ENCODE assay signal across 12 cellular contexts in the genomic region with DNA sequence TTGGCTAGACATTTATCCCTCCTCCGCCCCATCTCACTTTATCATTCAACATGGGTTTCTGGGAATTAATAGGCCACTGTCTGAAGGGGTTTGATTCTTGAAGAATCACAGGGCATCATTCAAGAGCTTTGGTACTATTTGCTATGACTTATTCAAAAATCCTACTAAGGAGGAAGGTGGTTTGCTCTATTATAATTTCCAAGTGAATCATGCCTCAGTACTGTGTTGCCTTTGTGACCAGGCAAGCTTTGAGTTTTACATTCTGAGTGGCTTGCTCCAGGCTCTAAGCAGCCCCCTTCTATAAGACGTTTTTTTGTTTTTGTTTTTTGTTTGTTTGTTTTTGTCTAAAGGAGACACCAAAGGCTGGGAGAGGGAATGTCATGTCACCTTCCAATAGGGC. TPM values are rescaled to one million over a fixed set of nuclear protein-coding genes. Genes with fewer than 3 reads are reported as not detected.
DNase-seq lines count a peak whose midpoint lies in the region; ATAC-seq, FAIRE-seq and TF ChIP-seq lines count a peak whose summit lies in the region.
"Had no signal": no experiment of that assay in that cellular context is flagged by ENCODE, and none has a peak within 500 bp of the region (broad histone marks: within the 10 kb centered on the region; RNA-seq: fewer than 3 reads in every experiment).

No MANE protein-coding gene starts in this region.

- DNase-seq in adipocyte (ENCODE audit: low read depth) (peak; percentile 19), fibroblast of villous mesenchyme (ENCODE audit: low read depth) (no peak), psoas muscle (no peak), NAMALWA (ENCODE audit: low spot score) (no peak), HepG2 (ENCODE audit: low spot score) (no peak), body of pancreas (no peak)
- DNase-seq: GOT3; NCI-H1092; SHP77; stimulated activated CD4-positive, alpha-beta T cell treated with anti-CD3 and anti-CD28 coated beads, Interleukin-4, amount 100 ng/mL, for 4 hours had no signal

- POLR2A ChIA-PET in HepG2 (lab: Yijun Ruan, JAX): no interaction called here

- peaks cover 8 to 57% (median 17%) of the 10 kb centered on the region in 10 experiments; a peak in 18 of 20 replicates for H3K4me1 ChIP-seq in BLaER1 treated with 17β-estradiol and CSF1 and Interleukin-3, amounts not matched to agents 10 nM and 100 nM
- peaks cover 40% of the 10 kb centered on the region for H3K4me1 ChIP-seq in adipocyte (ENCODE audit: control insufficient read depth, insufficient read depth, low read length)
- peaks cover 58% of the 10 kb centered on the region for H3K4me1 ChIP-seq in psoas muscle
- H3K4me1 ChIP-seq in HepG2 (ENCODE audit: insufficient read depth, low read length): peaks cover 17% of the 10 kb centered on the region
- peaks cover 16% of the 10 kb centered on the region for H3K4me1 ChIP-seq in body of pancreas

- TF ChIP-seq RAD21 in HepG2 (CRISPR knock-in tag; IDR thresholded peaks at IDR 0.05): no peak

- no peak for FAIRE-seq in HepG2 (lab: Jason Lieb, UNC)

- H3K36me3 ChIP-seq in BLaER1 treated with 17β-estradiol and CSF1 and Interleukin-3, amounts not matched to agents 10 nM and 100 nM: no peaks in the 10 kb centered on the region
- H3K36me3 ChIP-seq in adipocyte (ENCODE audit: control insufficient read depth, insufficient read depth, low read length, severe bottlenecking) (no peaks in the 10 kb centered on the region), psoas muscle (ENCODE audit: insufficient read depth in 1 of 2, low read depth in 1 of 2) (no peaks in the 10 kb centered on the region), HepG2 (replicated peaks in 1 of 2; ENCODE audit: control insufficient read depth in 1 of 2, insufficient read depth in 2 of 2, low read length in 2 of 2) (no peaks in the 10 kb centered on the region), body of pancreas (replicated peaks in 1 of 2; ENCODE audit: insufficient read depth in 1 of 2, low read depth in 2 of 2) (no peaks in the 10 kb centered on the region)

- TF ChIP-seq CTCF in fibroblast of villous mesenchyme (IDR thresholded peaks at IDR 0.05; ENCODE audit: insufficient read depth, low read depth, low read length) (no peak), psoas muscle (IDR thresholded peaks at IDR 0.05) (no peak), HepG2 (CRISPR knock-in tag; IDR thresholded peaks at IDR 0.05) (no peak), body of pancreas (IDR thresholded peaks at IDR 0.05) (no peak)

- TF ChIP-seq POLR2A in HepG2 (IDR thresholded peaks at IDR 0.05; ENCODE audit: insufficient read depth in 1 of 2, low read depth in 2 of 2, low read length in 2 of 2) (no peak), body of pancreas (IDR thresholded peaks at IDR 0.05) (no peak)

- TF ChIP-seq EP300 in HepG2 (IDR thresholded peaks at IDR 0.05; ENCODE audit: low read depth in 2 of 2, low read length in 2 of 2) (no peak), HepG2 (CRISPR knock-in tag; IDR thresholded peaks at IDR 0.05; ENCODE audit: borderline replicate concordance) (no peak)

- peaks cover 0 to 57% (median 0%) of the 10 kb centered on the region in 11 experiments; a peak in 5 of 22 replicates for H4K20me1 ChIP-seq in BLaER1 treated with 17β-estradiol and CSF1 and Interleukin-3, amounts not matched to agents 10 nM and 100 nM
- H4K20me1 ChIP-seq in HepG2 (ENCODE audit: insufficient read depth, low read length): no peaks in the 10 kb centered on the region

- H3K9me3 ChIP-seq in BLaER1 treated with 17β-estradiol and CSF1 and Interleukin-3, amounts not matched to agents 10 nM and 100 nM (replicated peaks in 1 of 11): no peaks in the 10 kb centered on the region
- H3K9me3 ChIP-seq in adipocyte (ENCODE audit: control insufficient read depth, low read length) (no peaks in the 10 kb centered on the region), psoas muscle (no peaks in the 10 kb centered on the region), HepG2 (ENCODE audit: low read length) (no peaks in the 10 kb centered on the region), body of pancreas (no peaks in the 10 kb centered on the region)

- peak overlapping the region in 6 of 11 experiments; percentile 11 to 96 (median 80); a peak in 9 of 22 replicates for H3K4me2 ChIP-seq in BLaER1 treated with 17β-estradiol and CSF1 and Interleukin-3, amounts not matched to agents 10 nM and 100 nM
- H3K4me2 ChIP-seq in HepG2 (ENCODE audit: low read depth, low read length): no peak overlapping the region

- no peaks in the 10 kb centered on the region for H3K79me2 ChIP-seq in HepG2 (ENCODE audit: insufficient read depth, low read length)

- H3K9ac ChIP-seq in BLaER1 treated with 17β-estradiol and CSF1 and Interleukin-3, amounts not matched to agents 10 nM and 100 nM: no peak overlapping the region
- H3K9ac ChIP-seq in adipocyte (ENCODE audit: low read length) (no peak overlapping the region), HepG2 (ENCODE audit: insufficient read depth, low read depth, low read length) (no peak overlapping the region)

- no TSS peak for BruUV-seq in HepG2 (replicated peaks; lab: Mats Ljungman, UMichigan)

- WGBS in psoas muscle, 3 donors: 61 to 74% (median 63%) methylated on average over 2 of the region's 2 CpGs
- WGBS in HepG2 (ENCODE audit: low lambda C conversion rate): 10% methylated on average over 2 of the region's 2 CpGs
- WGBS in body of pancreas, 2 donors: 59 to 66% methylated on average over 2 of the region's 2 CpGs

- no peak overlapping the region for H2AFZ ChIP-seq in HepG2 (ENCODE audit: low read length)

- peaks cover 16 to 57% (median 54%) of the 10 kb centered on the region in 11 experiments; a peak in 21 of 22 replicates for H3K27me3 ChIP-seq in BLaER1 treated with 17β-estradiol and CSF1 and Interleukin-3, amounts not matched to agents 10 nM and 100 nM
- no peaks in the 10 kb centered on the region for H3K27me3 ChIP-seq in adipocyte (replicated peaks; ENCODE audit: control insufficient read depth, insufficient read depth, low read length)
- no peaks in the 10 kb centered on the region for H3K27me3 ChIP-seq in psoas muscle (ENCODE audit: insufficient read depth in 3 of 3, low read length in 2 of 3)
- H3K27me3 ChIP-seq in HepG2 (ENCODE audit: control insufficient read depth in 1 of 2, insufficient read depth in 2 of 2, low read length in 2 of 2): peaks cover 5 to 53% of the 10 kb centered on the region in 2 experiments
- no peaks in the 10 kb centered on the region for H3K27me3 ChIP-seq in body of pancreas

- ATAC-seq in psoas muscle: no peak
- no peak for ATAC-seq in GM18858 (IDR thresholded peaks at IDR 0.05; ENCODE audit: unreplicated experiment)
- no peak for ATAC-seq in HepG2
- ATAC-seq in body of pancreas: no peak

- peak overlapping the region in 2 of 10 experiments; percentile 74 to 92; a peak in 4 of 20 replicates for H3K4me3 ChIP-seq in BLaER1 treated with 17β-estradiol and CSF1 and Interleukin-3, amounts not matched to agents 10 nM and 100 nM
- H3K4me3 ChIP-seq in adipocyte (ENCODE audit: low read length) (no peak overlapping the region), fibroblast of villous mesenchyme (ENCODE audit: low read depth, low read length) (peak overlapping the region; percentile 85), psoas muscle (peak overlapping the region; percentile 91), HepG2 (replicated peaks in 1 of 3; ENCODE audit: insufficient read depth in 1 of 3, low read depth in 2 of 3, low read length in 3 of 3) (no peak overlapping the region), body of pancreas (no peak overlapping the region)

- intact Hi-C loops in psoas muscle (cut with DNase I) (loop anchor here (2.0 to 10.0 kb wide), 5 partner anchors 103 to 275 kb away; no protein-coding TSS in a partner anchor), HepG2 (cut with micrococcal nuclease; ENCODE audit: unreplicated experiment) (no loop called here), body of pancreas (cut with DNase I) (no loop called here)

- CTCF ChIA-PET in HepG2 (lab: Yijun Ruan, JAX; ENCODE audit: low intra/inter-chr PET ratio, low total read pairs): no interaction called here

- no peak overlapping the region for H3K27ac ChIP-seq in BLaER1 treated with 17β-estradiol and CSF1 and Interleukin-3, amounts not matched to agents 10 nM and 100 nM
- H3K27ac ChIP-seq in psoas muscle (peak overlapping the region; percentile 96), HepG2 (ENCODE audit: extremely low read length, insufficient read depth, low read length) (no peak overlapping the region), body of pancreas (no peak overlapping the region)

- in situ Hi-C loops in HepG2 (cut with HindIII; ENCODE audit: extremely low pct_ligation_motif_present, low pct_unique_long_range_greater_than_20kb): no loop called here

TF ChIP-seq in HepG2, 621 proteins besides CTCF, POLR2A, EP300 and RAD21:
- TF ChIP-seq ZSCAN29 (CRISPR knock-in tag; conservative IDR thresholded peaks at IDR 0.05): no peak

RNA-seq across cellular contexts. Expression of a gene that starts 2.6 kb away (rescaled TPM):
- total RNA-seq in fibroblast of villous mesenchyme (3.5 and 3.9 TPM in 2 replicates), psoas muscle (100 to 1,000 TPM; 103 to 184 (median 149) TPM), HepG2 (2016; rRNA removed; fragmentation: Illumina TruSeq; extraction: Trizol) (not detected in 2 replicates), body of pancreas (10 to 100 TPM in 1 of 2 donors, 1 to 10 TPM in 1; 8.3 to 10.2 TPM)
- polyA plus RNA-seq in psoas muscle (100 to 1,000 TPM in 2 of 3 donors, 10 to 100 TPM in 1; 55.5 to 216 (median 185) TPM), HepG2 (2011; rRNA removed) (not detected in 2 replicates)
- total RNA-seq in HepG2 (2016; cell fraction: cytosol; rRNA removed; fragmentation: Illumina TruSeq; extraction: Trizol; ENCODE audit: low read depth): not detected in 2 replicates
- not detected in 2 replicates for total RNA-seq in HepG2 (2016; cell fraction: insoluble cytoplasmic fraction; rRNA removed; fragmentation: Illumina TruSeq; extraction: Trizol)
- total RNA-seq in HepG2 (2016; cell fraction: membrane; rRNA removed; fragmentation: Illumina TruSeq; extraction: Trizol): not detected in 2 replicates
- not detected in 2 replicates for total RNA-seq in HepG2 (2016; cell fraction: nucleus; rRNA removed; fragmentation: Illumina TruSeq; extraction: Trizol)
- polyA plus RNA-seq in HepG2 (2011; cell fraction: cytosol; rRNA removed): not detected in 2 replicates
- not detected in 2 replicates for polyA plus RNA-seq in HepG2 (2011; cell fraction: nucleus; rRNA removed)
- not detected in 2 replicates for polyA plus RNA-seq in HepG2 (2012)
- polyA plus RNA-seq in HepG2 (2016; cell fraction: cytosol; fragmentation: Illumina TruSeq; extraction: Trizol; ENCODE audit: low read depth): not detected in 2 replicates
- polyA plus RNA-seq in HepG2 (2016; cell fraction: insoluble cytoplasmic fraction; fragmentation: Illumina TruSeq; extraction: Trizol; ENCODE audit: low read depth): not detected in 2 replicates
- polyA plus RNA-seq in HepG2 (2016; cell fraction: membrane; fragmentation: Illumina TruSeq; extraction: Trizol; ENCODE audit: low read depth): not detected in 2 replicates
- polyA plus RNA-seq in HepG2 (2016; cell fraction: nucleus; fragmentation: Illumina TruSeq; extraction: Trizol; ENCODE audit: insufficient read depth, low read depth): not detected in 2 replicates
- polyA minus RNA-seq in HepG2 (2011; rRNA and poly(A)+ RNA removed; ENCODE audit: low replicate concordance): not detected in 2 replicates
- polyA minus RNA-seq in HepG2 (2011; cell fraction: cytosol; rRNA and poly(A)+ RNA removed): not detected in 2 replicates
- not detected in 2 replicates for polyA minus RNA-seq in HepG2 (2011; cell fraction: nucleus; rRNA and poly(A)+ RNA removed)

Comparison
In these comparisons a context has a peak if more than half of its experiments do, and no peak if none do; other contexts are left out.
1. H3K4me3 ChIP-seq: peak in fibroblast of villous mesenchyme (single experiment) and psoas muscle (single experiment); none in adipocyte (single experiment), HepG2 (0 of 3) and body of pancreas (0 of 2).
2. RNA of a gene that starts 2.6 kb away (total RNA-seq): 103 to 184 TPM in psoas muscle; 8.3 to 10.2 TPM in body of pancreas, 3.5 to 3.9 TPM in fibroblast of villous mesenchyme and not detected in HepG2; every median in the first group is over 4 times any median in the second.
3. intact Hi-C loops: an anchor here in psoas muscle (2.0 to 10.0 kb wide); none called in HepG2 and body of pancreas.